Comparison of ENCODE assay signal across 8 cellular contexts in the genomic region with DNA sequence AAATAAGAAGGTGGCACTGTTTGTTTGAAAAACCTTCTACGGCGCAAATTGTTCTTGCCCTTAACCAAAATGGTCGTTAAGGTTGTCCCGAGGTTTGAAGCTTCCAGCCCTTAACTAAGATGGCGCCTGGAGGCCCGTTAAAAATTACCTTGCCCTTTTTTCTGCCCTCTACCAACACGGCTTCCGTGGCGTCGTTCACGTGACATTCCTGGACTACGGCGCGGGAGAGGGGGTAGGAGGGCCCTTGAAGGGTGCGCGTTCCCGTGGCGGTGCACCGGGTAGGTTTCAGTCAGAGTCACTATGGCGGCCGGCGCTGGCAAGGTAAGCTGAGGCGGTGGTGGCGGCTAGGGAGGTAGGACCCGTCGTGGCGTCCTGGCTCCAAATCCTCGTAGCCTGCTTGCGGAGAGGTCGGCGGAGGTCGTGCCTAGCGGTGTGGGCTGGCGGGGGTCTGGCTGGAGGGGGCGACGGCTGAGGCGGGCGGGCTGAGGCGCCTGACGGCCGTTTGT. TPM values are rescaled to one million over a fixed set of nuclear protein-coding genes. Genes with fewer than 3 reads are reported as not detected.
DNase-seq lines count a peak whose midpoint lies in the region; ATAC-seq and TF ChIP-seq lines count a peak whose summit lies in the region.

A gene with protein sequence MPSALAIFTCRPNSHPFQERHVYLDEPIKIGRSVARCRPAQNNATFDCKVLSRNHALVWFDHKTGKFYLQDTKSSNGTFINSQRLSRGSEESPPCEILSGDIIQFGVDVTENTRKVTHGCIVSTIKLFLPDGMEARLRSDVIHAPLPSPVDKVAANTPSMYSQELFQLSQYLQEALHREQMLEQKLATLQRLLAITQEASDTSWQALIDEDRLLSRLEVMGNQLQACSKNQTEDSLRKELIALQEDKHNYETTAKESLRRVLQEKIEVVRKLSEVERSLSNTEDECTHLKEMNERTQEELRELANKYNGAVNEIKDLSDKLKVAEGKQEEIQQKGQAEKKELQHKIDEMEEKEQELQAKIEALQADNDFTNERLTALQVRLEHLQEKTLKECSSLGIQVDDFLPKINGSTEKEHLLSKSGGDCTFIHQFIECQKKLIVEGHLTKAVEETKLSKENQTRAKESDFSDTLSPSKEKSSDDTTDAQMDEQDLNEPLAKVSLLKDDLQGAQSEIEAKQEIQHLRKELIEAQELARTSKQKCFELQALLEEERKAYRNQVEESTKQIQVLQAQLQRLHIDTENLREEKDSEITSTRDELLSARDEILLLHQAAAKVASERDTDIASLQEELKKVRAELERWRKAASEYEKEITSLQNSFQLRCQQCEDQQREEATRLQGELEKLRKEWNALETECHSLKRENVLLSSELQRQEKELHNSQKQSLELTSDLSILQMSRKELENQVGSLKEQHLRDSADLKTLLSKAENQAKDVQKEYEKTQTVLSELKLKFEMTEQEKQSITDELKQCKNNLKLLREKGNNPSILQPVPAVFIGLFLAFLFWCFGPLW (plus strand): TSS at position 288 of the 506 bp plus-strand sequence. CDS start 1,343 bp downstream, outside the sequence.

- H3K27me3 ChIP-seq in KMS-11 (ENCODE audit: insufficient read depth, low read depth): no peaks in the 10 kb centered on the region
- no peaks in the 10 kb centered on the region for H3K27me3 ChIP-seq in Peyer's patch
- no peaks in the 10 kb centered on the region for H3K27me3 ChIP-seq in muscle layer of colon (ENCODE audit: control insufficient read depth in 1 of 2, insufficient read depth in 2 of 2, low read length in 2 of 2)

- peak within 1 kb of the TSS; percentile 49 for H3K4me2 ChIP-seq in KMS-11

- peaks cover 40% of the 10 kb centered on the region for H3K79me2 ChIP-seq in KMS-11 (ENCODE audit: insufficient read depth, low read depth)

- H2AFZ ChIP-seq in KMS-11 (ENCODE audit: low read depth): peak within 1 kb of the TSS; percentile 94

- H3K36me3 ChIP-seq in KMS-11 (ENCODE audit: insufficient read depth): no peaks in the 10 kb centered on the region; the same call in 1 of the 2 replicates
- H3K36me3 ChIP-seq in Peyer's patch: peaks cover 0 to 13% (median 0%) of the 10 kb centered on the region in 3 donors
- no peaks in the 10 kb centered on the region for H3K36me3 ChIP-seq in muscle layer of colon (ENCODE audit: insufficient read depth, low read length)

- peak; percentile 89 for ATAC-seq in GM21737 (IDR thresholded peaks at IDR 0.05; ENCODE audit: unreplicated experiment)
- ATAC-seq in esophagus mucosa: peak; percentile 98

- H3K4me1 ChIP-seq in KMS-11 (ENCODE audit: low read depth, poor library complexity, severe bottlenecking) (peaks cover 19% of the 10 kb centered on the region), Peyer's patch (peaks cover 0 to 20% (median 10%) of the 10 kb centered on the region in 4 donors), muscle layer of colon (ENCODE audit: insufficient read depth, low read length) (peaks cover 36% of the 10 kb centered on the region)

- H3K27ac ChIP-seq in KMS-11: peak within 1 kb of the TSS; percentile 84
- H3K27ac ChIP-seq in Peyer's patch: peak within 1 kb of the TSS; percentile 78 to 91 (median 88)
- peak within 1 kb of the TSS; percentile 89 for H3K27ac ChIP-seq in muscle layer of colon (ENCODE audit: low read depth, low read length)

- peak; percentile 70 to 80 for TF ChIP-seq POLR2A in Peyer's patch (IDR thresholded peaks at IDR 0.05)

- TF ChIP-seq CTCF in KMS-11 (conservative IDR thresholded peaks at IDR 0.05; ENCODE audit: low read depth, low read length) (no peak), Peyer's patch (IDR thresholded peaks at IDR 0.05) (no peak)

- H3K9ac ChIP-seq in KMS-11: peak within 1 kb of the TSS; percentile 94
- H3K9ac ChIP-seq in muscle layer of colon (ENCODE audit: low read length): peak within 1 kb of the TSS; percentile 77

- H3K4me3 ChIP-seq in KMS-11 (IDR thresholded peaks at IDR 0.05; ENCODE audit: insufficient read depth, low read depth, low read length) (peak within 1 kb of the TSS; percentile 77), Peyer's patch (peak within 1 kb of the TSS; percentile 82 to 98 (median 89)), muscle layer of colon (ENCODE audit: low read depth in 1 of 2, low read length in 2 of 2) (peak within 1 kb of the TSS; percentile 82 to 92)

- DNase-seq in DMS53 treated with DMSO at 0.1 percent for 48 hours (lab: John Stamatoyannopoulos, UW; ENCODE audit: unreplicated experiment) (peak; percentile 65), Peyer's patch (peak; percentile 97 to 99 (median 97))
- DNase-seq in activated T-cell treated with anti-CD3 and anti-CD28 coated beads, Interleukin-2, amount 50 U/mL, for 48 hours: peak; percentile 96
- peak; percentile 87 for DNase-seq in stimulated activated CD8-positive, alpha-beta memory T cell treated with anti-CD3 and anti-CD28 coated beads, Interleukin-7, amount 100 ng/mL, for 24 hours (ENCODE audit: low read depth)

- H4K20me1 ChIP-seq in KMS-11 (ENCODE audit: insufficient read depth): no peaks in the 10 kb centered on the region

- H3K9me3 ChIP-seq in Peyer's patch (no peaks in the 10 kb centered on the region), muscle layer of colon (ENCODE audit: low read length) (no peaks in the 10 kb centered on the region)

RNA-seq across cellular contexts. Expression of the gene that starts here (rescaled TPM):
- total RNA-seq in Peyer's patch (100 to 1,000 TPM in 2 of 4 donors, 10 to 100 TPM in 2; 80.8 to 215 (median 94.4) TPM), esophagus mucosa (57.1 TPM)

Comparison
In these comparisons a context has a peak if more than half of its experiments do, and no peak if none do; other contexts are left out.
1. Peak in every context shown above with its lines: DNase-seq, ATAC-seq, H3K4me3 ChIP-seq and H3K27ac ChIP-seq.